Comparison of ENCODE assay signal across 14 cellular contexts in genomic region chr10:14723052-14723689, GRCh38. TPM values are rescaled to one million over a fixed set of nuclear protein-coding genes. Genes with fewer than 3 reads are reported as not detected.
DNase-seq lines count a peak whose midpoint lies in the region; ATAC-seq lines count a peak whose summit lies in the region.
"Had no signal": no experiment of that assay in that cellular context is flagged by ENCODE, and none has a peak within 500 bp of the region (broad histone marks: within the 10 kb centered on the region; RNA-seq: fewer than 3 reads in every experiment).

No MANE protein-coding gene starts in this region.

- no peaks in the 10 kb centered on the region for H3K36me3 ChIP-seq in CD4-positive, CD25-positive, alpha-beta regulatory T cell (ENCODE audit: control insufficient read depth, insufficient read depth, low read length)
- H3K36me3 ChIP-seq: SJSA1, thoracic aorta had no signal

- H3K9me3 ChIP-seq in CD4-positive, CD25-positive, alpha-beta regulatory T cell (ENCODE audit: control insufficient read depth in 2 of 2, low read length in 2 of 2), result no peaks in the 10 kb centered on the region
- H3K9me3 ChIP-seq: SJSA1, thoracic aorta had no signal

- no peak overlapping the region for H3K27ac ChIP-seq in CD4-positive, CD25-positive, alpha-beta regulatory T cell (ENCODE audit: insufficient read depth, low read length, poor library complexity, severe bottlenecking)
- H3K27ac ChIP-seq: SJSA1, thoracic aorta had no signal

- peak overlapping the region in 2 of 4 donors; percentile 22 to 34 for H3K4me3 Mint-ChIP-seq in CD4-positive, CD25-positive, alpha-beta regulatory T cell
- peak overlapping the region in 2 of 3 donors; percentile 11 to 72 for H3K4me3 Mint-ChIP-seq in T-cell
- H3K4me3 Mint-ChIP-seq in activated T-cell treated with anti-CD3 and anti-CD28 coated beads, Interleukin-2, amount 50 U/mL, for 72 hours, result peak overlapping the region; percentile 10 to 32
- peak overlapping the region; percentile 2 for H3K4me3 Mint-ChIP-seq in memory B cell
- H3K4me3 Mint-ChIP-seq: endodermal cell had no signal

- H3K4me1 Mint-ChIP-seq in CD4-positive, CD25-positive, alpha-beta regulatory T cell, result peaks cover 16 to 33% (median 25%) of the 10 kb centered on the region in 4 donors
- H3K4me1 Mint-ChIP-seq in T-cell, result peaks cover 36 to 45% (median 45%) of the 10 kb centered on the region in 3 donors
- H3K4me1 Mint-ChIP-seq in activated T-cell treated with anti-CD3 and anti-CD28 coated beads, Interleukin-2, amount 50 U/mL, for 72 hours (ENCODE audit: low read depth), result peaks cover 33% of the 10 kb centered on the region
- peaks cover 33% of the 10 kb centered on the region for H3K4me1 Mint-ChIP-seq in memory B cell
- H3K4me1 Mint-ChIP-seq: endodermal cell had no signal

- CTCF ChIA-PET in T-cell (lab: Charles Lee), result no interaction called here

- DNase-seq in CD4-positive, CD25-positive, alpha-beta regulatory T cell, result peak in 2 of 3 donors; percentile 11 to 50
- peak; percentile 5 to 68 (median 26) for DNase-seq in T-cell
- peak; percentile 22 to 24 for DNase-seq in activated T-cell treated with anti-CD3 and anti-CD28 coated beads, Interleukin-2, amount 50 U/mL, for 72 hours
- no peak for DNase-seq in memory B cell (ENCODE audit: low spot score in 2 of 2)
- DNase-seq in KBM-7, result no peak
- DNase-seq in activated CD8-positive, alpha-beta memory T cell treated with anti-CD3 and anti-CD28 coated beads, Interleukin-2, amount 50 U/mL, for 48 hours, result no peak
- DNase-seq: DMS53, endodermal cell, NCI-H2171 had no signal

- peak overlapping the region; percentile 17 for H3K4me3 ChIP-seq in CD4-positive, CD25-positive, alpha-beta regulatory T cell (ENCODE audit: low read depth, low read length)
- H3K4me3 ChIP-seq: lung, SJSA1, thoracic aorta had no signal

- H3K36me3 Mint-ChIP-seq in CD4-positive, CD25-positive, alpha-beta regulatory T cell, result no peaks in the 10 kb centered on the region
- H3K36me3 Mint-ChIP-seq in T-cell (no peaks in the 10 kb centered on the region), memory B cell (no peaks in the 10 kb centered on the region)
- H3K36me3 Mint-ChIP-seq in activated T-cell treated with anti-CD3 and anti-CD28 coated beads, Interleukin-2, amount 50 U/mL, for 72 hours (ENCODE audit: insufficient read depth in 2 of 2), result peaks cover 5 to 6% of the 10 kb centered on the region in 2 donors

- H3K9me3 Mint-ChIP-seq in CD4-positive, CD25-positive, alpha-beta regulatory T cell, result peaks cover 0 to 3% (median 0%) of the 10 kb centered on the region in 7 donors
- H3K9me3 Mint-ChIP-seq in T-cell (peaks cover 0 to 6% (median 0%) of the 10 kb centered on the region in 3 donors), memory B cell (no peaks in the 10 kb centered on the region)
- H3K9me3 Mint-ChIP-seq in activated T-cell treated with anti-CD3 and anti-CD28 coated beads, Interleukin-2, amount 50 U/mL, for 72 hours, result peaks cover 0 to 2% of the 10 kb centered on the region in 2 donors

- peaks cover 8% of the 10 kb centered on the region for H3K27me3 Mint-ChIP-seq in CD4-positive, CD25-positive, alpha-beta regulatory T cell
- H3K27me3 Mint-ChIP-seq in T-cell, result no peaks in the 10 kb centered on the region
- no peaks in the 10 kb centered on the region for H3K27me3 Mint-ChIP-seq in activated T-cell treated with anti-CD3 and anti-CD28 coated beads, Interleukin-2, amount 50 U/mL, for 72 hours (ENCODE audit: low read depth)
- H3K27me3 Mint-ChIP-seq in memory B cell, result no peaks in the 10 kb centered on the region

- peak; percentile 74 to 78 for ATAC-seq in CD4-positive, CD25-positive, alpha-beta regulatory T cell (ENCODE audit: low read depth in 2 of 2)
- peak; percentile 93 to 98 (median 98) for ATAC-seq in T-cell (replicated peaks in 1 of 4)
- ATAC-seq in activated T-cell treated with anti-CD3 and anti-CD28 coated beads, Interleukin-2, amount 50 U/mL, for 72 hours (replicated peaks in 1 of 2), result peak; percentile 73 to 78
- peak; percentile 73 for ATAC-seq in memory B cell (ENCODE audit: low read depth)
- no peak for ATAC-seq in GM21367 (IDR thresholded peaks at IDR 0.05; ENCODE audit: unreplicated experiment)
- no peak for ATAC-seq in GM19351 (IDR thresholded peaks at IDR 0.05; ENCODE audit: unreplicated experiment)

- POLR2A ChIA-PET in T-cell (lab: Charles Lee), result no interaction called here

- in situ Hi-C loops in KBM-7 (cut with MboI; ENCODE audit: low pct_unique_long_range_greater_than_20kb, low sequenced_read_pairs), result no loop called here

- H3K27me3 ChIP-seq in CD4-positive, CD25-positive, alpha-beta regulatory T cell (ENCODE audit: control insufficient read depth, insufficient read depth, low read length), result no peaks in the 10 kb centered on the region
- H3K27me3 ChIP-seq: SJSA1 had no signal

- H3K27ac Mint-ChIP-seq in CD4-positive, CD25-positive, alpha-beta regulatory T cell, result peak overlapping the region in 2 of 3 donors; percentile 84 to 85
- H3K27ac Mint-ChIP-seq in T-cell, result peak overlapping the region; percentile 95 to 97
- H3K27ac Mint-ChIP-seq in activated T-cell treated with anti-CD3 and anti-CD28 coated beads, Interleukin-2, amount 50 U/mL, for 72 hours, result peak overlapping the region; percentile 71
- H3K27ac Mint-ChIP-seq in memory B cell, result peak overlapping the region; percentile 81
- H3K27ac Mint-ChIP-seq: endodermal cell had no signal

- peaks cover 14% of the 10 kb centered on the region for H3K4me1 ChIP-seq in CD4-positive, CD25-positive, alpha-beta regulatory T cell (ENCODE audit: control insufficient read depth, insufficient read depth, low read length, poor library complexity, severe bottlenecking)

RNA-seq across cellular contexts. Expression of gene FAM107B, which starts 51.5 kb away (rescaled TPM):
- 327 TPM for total RNA-seq in CD4-positive, CD25-positive, alpha-beta regulatory T cell
- polyA plus RNA-seq in CD4-positive, CD25-positive, alpha-beta regulatory T cell, result 100 to 1,000 TPM; 202 to 301 (median 262) TPM
- total RNA-seq in T-cell, result 100 to 1,000 TPM; 175 to 298 (median 214) TPM
- 100 to 1,000 TPM; 163 to 180 TPM for total RNA-seq in activated T-cell treated with anti-CD3 and anti-CD28 coated beads, Interleukin-2, amount 50 U/mL, for 72 hours

Comparison
In these comparisons a context has a peak if more than half of its experiments do, and no peak if none do; other contexts are left out.
1. ATAC-seq: peak in CD4-positive, CD25-positive, alpha-beta regulatory T cell (2 of 2), T-cell (4 of 4), activated T-cell treated with anti-CD3 and anti-CD28 coated beads, Interleukin-2, amount 50 U/mL, for 72 hours (2 of 2) and memory B cell (single experiment); none in GM21367 (single experiment) and GM19351 (single experiment).
2. DNase-seq: peak in CD4-positive, CD25-positive, alpha-beta regulatory T cell (2 of 3), T-cell (34 of 34) and activated T-cell treated with anti-CD3 and anti-CD28 coated beads, Interleukin-2, amount 50 U/mL, for 72 hours (2 of 2); none in memory B cell (0 of 2), KBM-7 (single experiment) and activated CD8-positive, alpha-beta memory T cell treated with anti-CD3 and anti-CD28 coated beads, Interleukin-2, amount 50 U/mL, for 48 hours (single experiment).
3. Peak in every context shown above with its lines, with median percentiles within 50 percentile points of each other: H3K27ac Mint-ChIP-seq.